8 cellular contexts compared by ENCODE assay signal in genomic region chr9:116687074-116687761, GRCh38. TPM values are rescaled to one million over a fixed set of nuclear protein-coding genes. Genes with fewer than 3 reads are reported as not detected.
A peak's percentile ranks its signal among the peaks of the same experiment; 100 is the strongest.
DNase-seq lines count a peak whose midpoint lies in the region; ATAC-seq lines count a peak whose summit lies in the region.

TSS of gene TRIM32 (plus strand) at chr9:116687305. CDS start at chr9:116697743, 10,438 bp downstream.

- ATAC-seq in GM19467 (IDR thresholded peaks at IDR 0.05; ENCODE audit: unreplicated experiment), result peak; percentile 100

- DNase-seq in CMK (ENCODE audit: low read depth) (peak; percentile 76), HPDE6-E6E7 (ENCODE audit: extremely low spot score) (peak; percentile 82), NOMO-1 (lab: John Stamatoyannopoulos, UW; ENCODE audit: unreplicated experiment in 2 of 2) (peak; percentile 71 to 83), mesenteric fat pad (ENCODE audit: low spot score) (peak; percentile 97)
- DNase-seq in activated CD8-positive, alpha-beta memory T cell treated with anti-CD3 and anti-CD28 coated beads, Interleukin-2, amount 50 U/mL, for 1 hour (ENCODE audit: extremely low read depth), result peak; percentile 71
- DNase-seq in stimulated activated CD8-positive, alpha-beta memory T cell treated with anti-CD3 and anti-CD28 coated beads, Interleukin-15, amount 100 ng/mL, for 24 hours (ENCODE audit: low read depth), result peak; percentile 96

- in situ Hi-C loops in endometrial microvascular endothelial cells (cut with HindIII; ENCODE audit: inconsistent ontology term, low pct_unique_long_range_greater_than_20kb, low sequenced_read_pairs), result no loop called here

RNA-seq across cellular contexts. Expression of gene TRIM32, which starts in this region (rescaled TPM):
- total RNA-seq in endometrial microvascular endothelial cells (ENCODE audit: inconsistent ontology term) (18.4 TPM), mesenteric fat pad (19.8 TPM)

Comparison
In these comparisons a context has a peak if more than half of its experiments do, and no peak if none do; other contexts are left out.
1. Peak in every context shown above with its lines: DNase-seq and ATAC-seq.